In genomic region chr9:84061613-84062205, GRCh38 we compare ENCODE assay signal across 19 cellular contexts.
DNase-seq lines count a peak whose midpoint lies in the region; ATAC-seq and TF ChIP-seq lines count a peak whose summit lies in the region.
"Had no signal": no experiment of that assay in that cellular context is flagged by ENCODE, and none has a peak within 500 bp of the region (broad histone marks: within the 10 kb centered on the region; RNA-seq: fewer than 3 reads in every experiment).

No MANE protein-coding gene starts in this region.

- TF ChIP-seq CTCF in brain (conservative IDR thresholded peaks at IDR 0.05): no peak
- no peak for TF ChIP-seq CTCF in transverse colon (IDR thresholded peaks at IDR 0.05)

- no peak overlapping the region for H3K4me3 ChIP-seq in transverse colon
- H3K4me3 ChIP-seq: prostate gland, suprapubic skin had no signal

- peaks cover 0 to 15% (median 3%) of the 10 kb centered on the region in 4 donors for H3K4me1 ChIP-seq in transverse colon
- H3K4me1 ChIP-seq: prostate gland, suprapubic skin had no signal

- WGBS in transverse colon (ENCODE audit: low coverage in 1 of 2), 2 donors: 37 to 50% methylated on average over 2 to 5 of the region's 5 CpGs

- intact Hi-C loops in transverse colon (cut with DNase I; ENCODE audit: low total_unique reads): no loop called here

- no peak for TF ChIP-seq EP300 in transverse colon (IDR thresholded peaks at IDR 0.05; ENCODE audit: low read depth)

- no peaks in the 10 kb centered on the region for H3K9me3 ChIP-seq in transverse colon
- H3K9me3 ChIP-seq: prostate gland, suprapubic skin had no signal

- no peaks in the 10 kb centered on the region for H3K9me3 Mint-ChIP-seq in brain
- H3K9me3 Mint-ChIP-seq in activated CD8-positive, alpha-beta T cell treated with anti-CD3 and anti-CD28 coated beads, Interleukin-2, amount 10 ng/mL, durations not matched to agents 7 days and 5 days (ENCODE audit: insufficient read depth): no peaks in the 10 kb centered on the region
- H3K9me3 Mint-ChIP-seq: T-helper 2 cell treated with Interferon-gamma antibody and Interleukin-4, amounts not matched to agents 5 μg/mL and 100 μg/mL, for 36 hours had no signal

- H3K36me3 Mint-ChIP-seq in brain: no peaks in the 10 kb centered on the region
- H3K36me3 Mint-ChIP-seq in activated CD8-positive, alpha-beta T cell treated with anti-CD3 and anti-CD28 coated beads, Interleukin-2, amount 10 ng/mL, durations not matched to agents 7 days and 5 days (ENCODE audit: low read depth): no peaks in the 10 kb centered on the region

- POLR2A ChIA-PET in activated CD8-positive, alpha-beta T cell treated with anti-CD3 and anti-CD28 coated beads, Interleukin-2, amount 10 ng/mL, durations not matched to agents 7 days and 5 days (lab: Charles Lee): no interaction called here

- no peak for TF ChIP-seq POLR2A in transverse colon (IDR thresholded peaks at IDR 0.05)

- ATAC-seq in activated CD8-positive, alpha-beta T cell treated with anti-CD3 and anti-CD28 coated beads, Interleukin-2, amount 10 ng/mL, durations not matched to agents 7 days and 5 days: no peak
- ATAC-seq in HG02852 (IDR thresholded peaks at IDR 0.05; ENCODE audit: unreplicated experiment): no peak
- ATAC-seq: SK-N-SH treated with all-trans-retinoic acid at 6 μM for 48 hours had no signal

- peak; percentile 14 for DNase-seq in DMS53 (lab: John Stamatoyannopoulos, UW)
- DNase-seq in DMS53 treated with DMSO at 0.1 percent for 48 hours (lab: John Stamatoyannopoulos, UW; ENCODE audit: unreplicated experiment): no peak
- peak; percentile 48 for DNase-seq in NCI-H2107 treated with DMSO at 0.1 percent for 48 hours (lab: John Stamatoyannopoulos, UW; ENCODE audit: unreplicated experiment)
- peak; percentile 17 for DNase-seq in transverse colon
- DNase-seq in activated CD8-positive, alpha-beta T cell treated with anti-CD3 and anti-CD28 coated beads, Interleukin-2, amount 10 ng/mL, durations not matched to agents 7 days and 5 days: no peak
- no peak for DNase-seq in AG08395 (ENCODE audit: low spot score)
- DNase-seq: activated CD4-positive, alpha-beta T cell treated with anti-CD3 and anti-CD28 coated beads, Interleukin-2, amount 50 U/mL, for 48 hours; activated gamma-delta T cell treated with Interleukin-2 at 50 U/mL for 16 hours; GOT3; Karpas-422; kidney had no signal

- H3K4me3 Mint-ChIP-seq in brain: no peak overlapping the region
- H3K4me3 Mint-ChIP-seq in activated CD8-positive, alpha-beta T cell treated with anti-CD3 and anti-CD28 coated beads, Interleukin-2, amount 10 ng/mL, durations not matched to agents 7 days and 5 days: no peak overlapping the region
- H3K4me3 Mint-ChIP-seq: T-helper 2 cell treated with Interferon-gamma antibody and Interleukin-4, amounts not matched to agents 5 μg/mL and 100 μg/mL, for 36 hours had no signal

- CTCF ChIA-PET in activated CD8-positive, alpha-beta T cell treated with anti-CD3 and anti-CD28 coated beads, Interleukin-2, amount 10 ng/mL, durations not matched to agents 7 days and 5 days (lab: Charles Lee): no interaction called here

- in situ Hi-C loops in transverse colon (cut with MboI; ENCODE audit: low pct_ligation_motif_present in 1 of 4, low pct_unique_long_range_greater_than_20kb in 1 of 4, low sequenced_read_pairs in 3 of 4): no loop called here

- H3K27ac ChIP-seq in transverse colon: peak overlapping the region in 3 of 4 donors; percentile 20 to 56 (median 37)
- H3K27ac ChIP-seq: 22Rv1, prostate gland, RWPE1, suprapubic skin had no signal

- H3K27ac Mint-ChIP-seq in brain: peak overlapping the region in 3 of 5 experiments; percentile 45 to 65 (median 58)
- no peak overlapping the region for H3K27ac Mint-ChIP-seq in activated CD8-positive, alpha-beta T cell treated with anti-CD3 and anti-CD28 coated beads, Interleukin-2, amount 10 ng/mL, durations not matched to agents 7 days and 5 days
- H3K27ac Mint-ChIP-seq: T-helper 2 cell treated with Interferon-gamma antibody and Interleukin-4, amounts not matched to agents 5 μg/mL and 100 μg/mL, for 36 hours had no signal

- H3K27me3 Mint-ChIP-seq in brain: peaks cover 3% of the 10 kb centered on the region
- peaks cover 9% of the 10 kb centered on the region for H3K27me3 Mint-ChIP-seq in activated CD8-positive, alpha-beta T cell treated with anti-CD3 and anti-CD28 coated beads, Interleukin-2, amount 10 ng/mL, durations not matched to agents 7 days and 5 days (ENCODE audit: low read depth)

- H3K36me3 ChIP-seq in transverse colon: no peaks in the 10 kb centered on the region
- H3K36me3 ChIP-seq: prostate gland, suprapubic skin had no signal

- H3K4me1 Mint-ChIP-seq in brain: peaks cover 19% of the 10 kb centered on the region
- no peaks in the 10 kb centered on the region for H3K4me1 Mint-ChIP-seq in activated CD8-positive, alpha-beta T cell treated with anti-CD3 and anti-CD28 coated beads, Interleukin-2, amount 10 ng/mL, durations not matched to agents 7 days and 5 days (ENCODE audit: low read depth)

- H3K27me3 ChIP-seq in transverse colon: no peaks in the 10 kb centered on the region
- H3K27me3 ChIP-seq: suprapubic skin had no signal

Comparison
In these comparisons a context has a peak if more than half of its experiments do, and no peak if none do; other contexts are left out.
1. DNase-seq: peak in DMS53 (single experiment), NCI-H2107 treated with DMSO at 0.1 percent for 48 hours (single experiment) and transverse colon (single experiment); none in DMS53 treated with DMSO at 0.1 percent for 48 hours (single experiment), activated CD8-positive, alpha-beta T cell treated with anti-CD3 and anti-CD28 coated beads, Interleukin-2, amount 10 ng/mL, durations not matched to agents 7 days and 5 days (single experiment) and AG08395 (single experiment).